In genomic region chr11:92826597-92826996, GRCh38 we compare ENCODE assay signal across 14 cellular contexts.
"Had no signal": no experiment of that assay in that cellular context is flagged by ENCODE, and none has a peak within 500 bp of the region (broad histone marks: within the 10 kb centered on the region; RNA-seq: fewer than 3 reads in every experiment).

No MANE protein-coding gene starts in this region.

- H3K4me3 ChIP-seq: ascending aorta, hepatocyte, psoas muscle, right lobe of liver, suprapubic skin had no signal

- H3K36me3 ChIP-seq: ascending aorta, right lobe of liver, suprapubic skin had no signal

- H3K27ac ChIP-seq: ascending aorta, hepatocyte, psoas muscle, right lobe of liver, suprapubic skin had no signal

- H3K9me3 ChIP-seq: ascending aorta, psoas muscle, right lobe of liver, suprapubic skin had no signal

- H3K4me3 Mint-ChIP-seq: activated naive CD4-positive, alpha-beta T cell treated with anti-CD3 and anti-CD28 coated beads, Interleukin-2, amount 10 ng/mL, durations not matched to agents 7 days and 5 days; activated T-helper 17 cell treated with anti-CD3 and anti-CD28 coated beads, Interleukin-2, amount 50 U/mL, for 72 hours; natural killer cell treated with Interleukin-12 subunit alpha and Interleukin-12 subunit beta and Interleukin-15 and Interleukin-18, amount 100 ng/mL, for 72 hours; stimulated activated naive CD8-positive, alpha-beta T cell treated with anti-CD3 and anti-CD28 coated beads, Interleukin-15, Interleukin-2, amounts not matched to agents 100 ng/mL and 50 ng/mL, for 24 hours had no signal

- DNase-seq: activated CD4-positive, CD25-positive, alpha-beta regulatory T cell treated with anti-CD3 and anti-CD28 coated beads, Interleukin-2, amount 50 U/mL, for 72 hours; activated naive CD4-positive, alpha-beta T cell treated with anti-CD3 and anti-CD28 coated beads, Interleukin-2, amount 10 ng/mL, durations not matched to agents 7 days and 5 days; activated T-cell treated with anti-CD3 and anti-CD28 coated beads for 4 hours; left ventricle myocardium superior; psoas muscle; right lobe of liver; trophoblast cell had no signal

- H3K4me1 ChIP-seq: ascending aorta, psoas muscle, right lobe of liver, suprapubic skin had no signal

- H3K79me2 ChIP-seq: hepatocyte had no signal

- H3K27me3 Mint-ChIP-seq: activated naive CD4-positive, alpha-beta T cell treated with anti-CD3 and anti-CD28 coated beads, Interleukin-2, amount 10 ng/mL, durations not matched to agents 7 days and 5 days had no signal

- H2AFZ ChIP-seq: hepatocyte had no signal

- ATAC-seq: activated T-helper 17 cell treated with anti-CD3 and anti-CD28 coated beads, Interleukin-2, amount 50 U/mL, for 72 hours; esophagus mucosa; left ventricle myocardium superior; natural killer cell treated with Interleukin-12 subunit alpha and Interleukin-12 subunit beta and Interleukin-15 and Interleukin-18, amount 100 ng/mL, for 72 hours; psoas muscle; right lobe of liver had no signal

- H3K4me1 Mint-ChIP-seq: activated naive CD4-positive, alpha-beta T cell treated with anti-CD3 and anti-CD28 coated beads, Interleukin-2, amount 10 ng/mL, durations not matched to agents 7 days and 5 days; activated T-helper 17 cell treated with anti-CD3 and anti-CD28 coated beads, Interleukin-2, amount 50 U/mL, for 72 hours had no signal

- H3K9me3 Mint-ChIP-seq: activated naive CD4-positive, alpha-beta T cell treated with anti-CD3 and anti-CD28 coated beads, Interleukin-2, amount 10 ng/mL, durations not matched to agents 7 days and 5 days; activated T-helper 17 cell treated with anti-CD3 and anti-CD28 coated beads, Interleukin-2, amount 50 U/mL, for 72 hours; stimulated activated naive CD8-positive, alpha-beta T cell treated with anti-CD3 and anti-CD28 coated beads, Interleukin-15, Interleukin-2, amounts not matched to agents 100 ng/mL and 50 ng/mL, for 24 hours had no signal

- H3K27me3 ChIP-seq: ascending aorta, hepatocyte, right lobe of liver, suprapubic skin had no signal

- H3K27ac Mint-ChIP-seq: activated naive CD4-positive, alpha-beta T cell treated with anti-CD3 and anti-CD28 coated beads, Interleukin-2, amount 10 ng/mL, durations not matched to agents 7 days and 5 days; activated T-helper 17 cell treated with anti-CD3 and anti-CD28 coated beads, Interleukin-2, amount 50 U/mL, for 72 hours; natural killer cell treated with Interleukin-12 subunit alpha and Interleukin-12 subunit beta and Interleukin-15 and Interleukin-18, amount 100 ng/mL, for 72 hours; stimulated activated naive CD8-positive, alpha-beta T cell treated with anti-CD3 and anti-CD28 coated beads, Interleukin-15, Interleukin-2, amounts not matched to agents 100 ng/mL and 50 ng/mL, for 24 hours had no signal

- H3K36me3 Mint-ChIP-seq: activated naive CD4-positive, alpha-beta T cell treated with anti-CD3 and anti-CD28 coated beads, Interleukin-2, amount 10 ng/mL, durations not matched to agents 7 days and 5 days; natural killer cell treated with Interleukin-12 subunit alpha and Interleukin-12 subunit beta and Interleukin-15 and Interleukin-18, amount 100 ng/mL, for 72 hours had no signal

- H3K4me2 ChIP-seq: hepatocyte had no signal
